9 cellular contexts compared by ENCODE assay signal in the genomic region with DNA sequence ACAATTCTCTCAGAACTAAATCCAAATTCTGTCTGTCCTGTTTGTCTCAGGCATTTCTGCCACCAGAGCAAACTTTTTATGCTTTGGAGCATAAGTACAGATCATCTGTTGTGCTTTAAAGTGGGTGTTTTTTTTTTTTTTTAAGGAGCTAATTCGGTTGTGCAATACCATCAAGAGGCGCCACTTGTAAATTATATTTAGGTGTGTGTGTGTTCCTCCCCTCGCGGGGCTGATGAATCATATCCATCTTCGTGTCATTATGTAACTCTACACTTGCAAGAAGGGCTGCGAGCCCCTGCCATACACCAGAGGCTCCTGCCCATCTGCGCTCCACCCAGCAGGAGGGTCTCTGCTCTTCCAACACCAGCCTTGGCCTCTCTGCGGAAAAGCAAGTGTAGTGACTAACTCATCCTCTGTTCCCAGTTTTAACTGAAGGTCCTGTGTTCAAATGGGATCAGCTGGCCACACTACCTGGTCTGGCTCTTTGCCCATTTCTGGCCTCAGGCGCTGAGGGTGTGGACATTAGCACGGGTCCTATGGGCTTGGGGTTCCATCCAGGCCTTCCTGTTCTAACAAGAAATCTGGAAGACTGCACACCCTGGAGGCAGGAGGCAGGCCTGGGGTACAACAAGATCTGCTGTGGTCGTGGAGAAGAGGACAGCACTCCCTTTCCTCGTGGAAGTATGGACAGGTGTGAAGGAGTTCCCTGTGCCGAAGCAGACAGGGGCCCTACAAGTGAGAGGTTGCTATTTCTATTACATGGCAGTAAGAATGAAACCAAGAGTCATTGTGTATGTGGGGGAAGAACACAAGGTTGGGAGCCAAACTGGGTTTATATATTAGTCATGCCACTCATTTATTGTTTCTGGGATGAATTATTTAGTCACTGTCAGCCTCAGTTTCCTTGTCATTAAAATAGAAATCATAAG.
DNase-seq lines count a peak whose midpoint lies in the region; ATAC-seq and FAIRE-seq lines count a peak whose summit lies in the region.
"Had no signal": no experiment of that assay in that cellular context is flagged by ENCODE, and none has a peak within 500 bp of the region (broad histone marks: within the 10 kb centered on the region; RNA-seq: fewer than 3 reads in every experiment).

No MANE protein-coding gene starts in this region.

- peak; percentile 76 for FAIRE-seq in GM19239 (lab: Jason Lieb, UNC)

- H3K27me3 ChIP-seq in right cardiac atrium (ENCODE audit: control insufficient read depth, insufficient read depth): no peaks in the 10 kb centered on the region

- DNase-seq in Daoy (ENCODE audit: low read depth) (peak; percentile 46), GM19239 (ENCODE audit: insufficient read length, low spot score) (peak; percentile 26), SHP77 treated with DMSO at 0.1 percent for 48 hours (lab: John Stamatoyannopoulos, UW) (peak; percentile 60), right cardiac atrium (peak in 1 of 3 donors; percentile 60), 8988T (no peak), midbrain (lab: John Stamatoyannopoulos, UW) (no peak), DMS79 (lab: John Stamatoyannopoulos, UW) (no peak)

- no peak overlapping the region for H3K4me3 ChIP-seq in right cardiac atrium (ENCODE audit: low read length)

- H3K27ac ChIP-seq in right cardiac atrium (ENCODE audit: low read length): peak overlapping the region; percentile 50
- H3K27ac ChIP-seq: KMS-11 had no signal

- ATAC-seq in HG03097 (IDR thresholded peaks at IDR 0.05; ENCODE audit: low FRiP score, unreplicated experiment): peak; percentile 90
- peak; percentile 68 to 81 for ATAC-seq in right cardiac atrium

- 60% methylated on average over 13 of the region's 13 CpGs for WGBS in right cardiac atrium

- intact Hi-C loops in right cardiac atrium (cut with DNase I): no loop called here

- H3K9me3 ChIP-seq in right cardiac atrium (ENCODE audit: control insufficient read depth, low read length): no peaks in the 10 kb centered on the region

- peaks cover 8% of the 10 kb centered on the region for H3K4me1 ChIP-seq in right cardiac atrium (ENCODE audit: control insufficient read depth, insufficient read depth, low read length)

Comparison
In these comparisons a context has a peak if more than half of its experiments do, and no peak if none do; other contexts are left out.
1. DNase-seq: peak in Daoy (single experiment), GM19239 (single experiment) and SHP77 treated with DMSO at 0.1 percent for 48 hours (single experiment); none in 8988T (single experiment), midbrain (single experiment) and DMS79 (single experiment).